In the genomic region with DNA sequence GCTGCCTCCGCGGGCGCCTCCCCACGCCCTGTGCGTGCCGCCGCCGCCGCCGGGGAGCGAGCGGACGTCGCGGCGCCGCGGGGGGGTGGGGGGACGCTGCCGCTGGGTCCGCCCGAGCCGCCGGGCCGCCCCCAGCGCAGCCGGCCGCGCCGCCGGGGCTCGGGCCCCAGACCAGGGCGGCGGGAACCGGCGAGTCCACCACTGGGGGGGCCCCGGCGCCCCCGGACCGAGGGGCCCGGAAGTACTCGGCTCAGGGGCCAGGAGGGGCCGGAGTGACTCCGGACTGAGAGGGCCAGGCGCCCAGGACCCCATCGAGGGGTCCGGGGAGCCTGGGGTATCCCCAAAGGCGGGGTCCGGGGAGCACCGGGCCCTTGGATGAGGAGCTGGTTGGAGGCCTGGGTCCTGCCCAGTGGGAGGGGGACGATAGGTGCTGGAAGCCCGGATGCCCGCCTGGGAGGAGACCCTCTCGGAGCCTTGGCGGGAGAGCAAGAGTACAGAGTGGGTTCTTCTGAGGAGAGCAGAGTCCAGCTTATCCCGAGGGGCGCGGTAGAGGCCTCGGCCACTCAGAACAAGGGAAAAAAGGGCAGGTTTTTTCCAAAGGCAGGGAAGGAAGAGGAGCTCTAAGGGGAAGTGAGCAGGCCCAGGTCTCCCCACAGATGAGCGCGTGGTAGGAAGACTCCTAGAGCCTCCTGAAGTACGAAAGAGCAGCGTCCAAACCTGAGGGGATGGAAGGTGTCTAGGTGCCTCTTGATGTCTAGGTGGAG, we compare ENCODE assay signal across 9 cellular contexts. TPM values are rescaled to one million over a fixed set of nuclear protein-coding genes. Genes with fewer than 3 reads are reported as not detected.
DNase-seq lines count a peak whose midpoint lies in the region; ATAC-seq, FAIRE-seq and TF ChIP-seq lines count a peak whose summit lies in the region.
"Had no signal": no experiment of that assay in that cellular context is flagged by ENCODE, and none has a peak within 500 bp of the region (broad histone marks: within the 10 kb centered on the region; RNA-seq: fewer than 3 reads in every experiment).

No MANE protein-coding gene starts in this region.

- TF ChIP-seq POLR2A in prostate gland (IDR thresholded peaks at IDR 0.05): no peak

- H3K9me3 ChIP-seq in SJCRH30 (replicated peaks) (no peaks in the 10 kb centered on the region), cardiac muscle cell (ENCODE audit: low read depth) (no peaks in the 10 kb centered on the region), prostate gland (no peaks in the 10 kb centered on the region)

- H3K36me3 ChIP-seq in SJCRH30 (peaks cover 4% of the 10 kb centered on the region; the same call in 1 of the 2 replicates), cardiac muscle cell (no peaks in the 10 kb centered on the region), prostate gland (no peaks in the 10 kb centered on the region)

- peak overlapping the region; percentile 94 for H3K4me3 Mint-ChIP-seq in activated naive CD8-positive, alpha-beta T cell

- no peaks in the 10 kb centered on the region for H3K36me3 Mint-ChIP-seq in activated naive CD8-positive, alpha-beta T cell

- H3K27me3 ChIP-seq in SJCRH30 (no peaks in the 10 kb centered on the region), cardiac muscle cell (no peaks in the 10 kb centered on the region), prostate gland (replicated peaks; ENCODE audit: insufficient read depth) (no peaks in the 10 kb centered on the region)

- no peaks in the 10 kb centered on the region for H3K9me3 Mint-ChIP-seq in activated naive CD8-positive, alpha-beta T cell (ENCODE audit: low read depth)

- H3K4me1 ChIP-seq in SJCRH30 (peaks cover 2% of the 10 kb centered on the region; the same call in 1 of the 2 replicates), cardiac muscle cell (ENCODE audit: low read depth) (peaks cover 7% of the 10 kb centered on the region), prostate gland (replicated peaks) (peaks cover 8% of the 10 kb centered on the region)

- peak; percentile 14 for ATAC-seq in GM19468 (IDR thresholded peaks at IDR 0.05; ENCODE audit: extremely low read depth, unreplicated experiment)

- TF ChIP-seq CTCF in cardiac muscle cell (IDR thresholded peaks at IDR 0.05; ENCODE audit: low read depth, low read length) (no peak), prostate gland (IDR thresholded peaks at IDR 0.05) (no peak)

- peak overlapping the region; percentile 94 for H3K27ac Mint-ChIP-seq in activated naive CD8-positive, alpha-beta T cell

- H3K27me3 Mint-ChIP-seq in activated naive CD8-positive, alpha-beta T cell: no peaks in the 10 kb centered on the region

- FAIRE-seq in HTR-8/SVneo (lab: Jason Lieb, UNC): no peak

- DNase-seq in DMS153 (lab: John Stamatoyannopoulos, UW): peak; percentile 39
- peak; percentile 15 for DNase-seq in HPDE6-E6E7 (ENCODE audit: extremely low spot score)
- peak; percentile 63 to 77 for DNase-seq in SJCRH30
- DNase-seq in cardiac muscle cell (ENCODE audit: low read depth in 1 of 2, low spot score in 1 of 2): peak; percentile 42 to 62
- DNase-seq in prostate gland (ENCODE audit: low spot score): peak; percentile 13
- no peak for DNase-seq in HTR-8/SVneo (ENCODE audit: insufficient read length, low spot score)

- H3K27ac ChIP-seq in SJCRH30 (peak overlapping the region; percentile 96), cardiac muscle cell (peak overlapping the region; percentile 96), prostate gland (peak overlapping the region; percentile 86 to 96)

- H3K4me3 ChIP-seq in SJCRH30 (peak overlapping the region; percentile 100), cardiac muscle cell (peak overlapping the region; percentile 89), prostate gland (peak overlapping the region; percentile 57 to 93)

- under 1% methylated on average over 43 of the region's 63 CpGs for WGBS in prostate gland

- H3K4me1 Mint-ChIP-seq in activated naive CD8-positive, alpha-beta T cell (ENCODE audit: low read depth): peaks cover 17% of the 10 kb centered on the region

- intact Hi-C loops in prostate gland (cut with DNase I): loop anchor here (2.0 kb wide), 1 partner anchor 68 kb away; a partner anchor contains a TSS

RNA-seq across cellular contexts. Expression of a gene that starts 0.6 kb away (rescaled TPM):
- 10.0 and 10.6 TPM in 2 replicates for total RNA-seq in SJCRH30 (2014; rRNA removed; shearing (Covaris generic))
- total RNA-seq in cardiac muscle cell: 6.7 and 7.5 TPM in 2 replicates
- 6.0 and 7.6 TPM in 2 replicates for polyA plus RNA-seq in cardiac muscle cell
- 10 to 100 TPM in 1 of 2 donors, 1 to 10 TPM in 1; 7.9 to 13.2 TPM for total RNA-seq in prostate gland

RNA-seq across cellular contexts. Expression of a gene that starts 20.7 kb away (rescaled TPM):
- total RNA-seq in SJCRH30 (2014; rRNA removed; shearing (Covaris generic)): not detected in 2 replicates
- total RNA-seq in cardiac muscle cell (not detected in 2 replicates), prostate gland (not detected)
- not detected in 2 replicates for polyA plus RNA-seq in cardiac muscle cell
- total RNA-seq: pulmonary artery endothelial cell had no signal

RNA-seq across cellular contexts. Expression of a gene that starts 26.3 kb away (rescaled TPM):
- 36.5 and 39.6 TPM in 2 replicates for total RNA-seq in SJCRH30 (2014; rRNA removed; shearing (Covaris generic))
- total RNA-seq in cardiac muscle cell (32.4 and 40.3 TPM in 2 replicates), prostate gland (10 to 100 TPM; 11.7 to 16.1 TPM)
- 44.2 and 51.9 TPM in 2 replicates for polyA plus RNA-seq in cardiac muscle cell
